In the genomic region with DNA sequence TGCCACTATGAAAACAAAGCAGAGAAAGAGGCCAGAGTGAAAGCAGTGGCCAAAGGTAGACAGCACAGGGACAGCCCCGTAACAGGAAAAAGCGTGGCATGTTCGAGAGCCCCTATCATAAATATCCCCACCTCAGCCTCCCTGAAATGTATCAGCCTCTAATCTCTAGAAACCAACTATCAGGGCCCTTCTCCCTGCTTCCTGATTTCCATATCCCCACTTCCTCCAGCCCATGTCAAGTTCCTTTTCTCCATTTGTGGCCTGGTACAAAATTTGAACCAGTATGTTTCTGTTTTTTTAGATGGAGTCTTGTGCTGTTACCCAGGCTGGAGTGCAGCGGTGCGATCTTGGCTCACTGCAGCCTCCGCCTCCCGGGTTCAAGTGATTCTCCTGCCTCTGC, we compare ENCODE assay signal across 37 cellular contexts. TPM values are rescaled to one million over a fixed set of nuclear protein-coding genes. Genes with fewer than 3 reads are reported as not detected.
"Had no signal": no experiment of that assay in that cellular context is flagged by ENCODE, and none has a peak within 500 bp of the region (broad histone marks: within the 10 kb centered on the region; RNA-seq: fewer than 3 reads in every experiment).

No MANE protein-coding gene starts in this region.

- H3K27me3 Mint-ChIP-seq: activated CD4-positive, alpha-beta memory T cell treated with anti-CD3 and anti-CD28 coated beads for 36 hours; activated naive CD8-positive, alpha-beta T cell treated with anti-CD3 and anti-CD28 coated beads for 36 hours; stimulated activated memory B cell treated with anti-CD40 and anti-IgM and Interleukin-4, amounts not matched to agents 10 μg/mL and 1 μg/mL and 100 μg/mL, for 72 hours; stimulated activated naive CD8-positive, alpha-beta T cell treated with anti-CD3 and anti-CD28 coated beads, Interleukin-15, amount 100 ng/mL, for 72 hours had no signal

- H3K9me3 Mint-ChIP-seq: activated CD4-positive, alpha-beta memory T cell treated with anti-CD3 and anti-CD28 coated beads for 36 hours; activated naive CD4-positive, alpha-beta T cell treated with anti-CD3 and anti-CD28 coated beads for 36 hours; activated naive CD8-positive, alpha-beta T cell treated with anti-CD3 and anti-CD28 coated beads for 36 hours; activated T-helper 1 cell treated with anti-CD3 and anti-CD28 coated beads, Interleukin-12 subunit alpha, Interleukin-12 subunit beta, Interleukin-2, Interleukin-4 antibody, amounts not matched to agents 30 ng/mL and 10 ng/mL and 1 ng/mL, durations not matched to agents 14 hours and 24 hours and 36 hours; natural killer cell; neural progenitor cell; stimulated activated memory B cell treated with anti-CD40 and anti-IgM and Interleukin-4, amounts not matched to agents 10 μg/mL and 1 μg/mL and 100 μg/mL, for 72 hours; stimulated activated naive CD8-positive, alpha-beta T cell treated with anti-CD3 and anti-CD28 coated beads, Interleukin-15, amount 100 ng/mL, for 72 hours had no signal

- FAIRE-seq: endometrium, frontal cortex, islet of Langerhans, small intestine had no signal

- H3K4me3 Mint-ChIP-seq: activated CD4-positive, alpha-beta memory T cell treated with anti-CD3 and anti-CD28 coated beads for 36 hours; activated naive CD4-positive, alpha-beta T cell treated with anti-CD3 and anti-CD28 coated beads for 36 hours; activated naive CD8-positive, alpha-beta T cell treated with anti-CD3 and anti-CD28 coated beads for 36 hours; activated T-helper 1 cell treated with anti-CD3 and anti-CD28 coated beads, Interleukin-12 subunit alpha, Interleukin-12 subunit beta, Interleukin-2, Interleukin-4 antibody, amounts not matched to agents 30 ng/mL and 10 ng/mL and 1 ng/mL, durations not matched to agents 14 hours and 24 hours and 36 hours; natural killer cell; neural progenitor cell; stimulated activated memory B cell treated with anti-CD40 and anti-IgM and Interleukin-4, amounts not matched to agents 10 μg/mL and 1 μg/mL and 100 μg/mL, for 72 hours; stimulated activated naive CD8-positive, alpha-beta T cell treated with anti-CD3 and anti-CD28 coated beads, Interleukin-15, amount 100 ng/mL, for 72 hours had no signal

- H3K4me1 Mint-ChIP-seq: activated naive CD8-positive, alpha-beta T cell treated with anti-CD3 and anti-CD28 coated beads for 36 hours; natural killer cell; neural progenitor cell; stimulated activated memory B cell treated with anti-CD40 and anti-IgM and Interleukin-4, amounts not matched to agents 10 μg/mL and 1 μg/mL and 100 μg/mL, for 72 hours; stimulated activated naive CD8-positive, alpha-beta T cell treated with anti-CD3 and anti-CD28 coated beads, Interleukin-15, amount 100 ng/mL, for 72 hours had no signal

- H3K27ac Mint-ChIP-seq: activated CD4-positive, alpha-beta memory T cell treated with anti-CD3 and anti-CD28 coated beads for 36 hours; activated naive CD4-positive, alpha-beta T cell treated with anti-CD3 and anti-CD28 coated beads for 36 hours; activated naive CD8-positive, alpha-beta T cell treated with anti-CD3 and anti-CD28 coated beads for 36 hours; activated T-helper 1 cell treated with anti-CD3 and anti-CD28 coated beads, Interleukin-12 subunit alpha, Interleukin-12 subunit beta, Interleukin-2, Interleukin-4 antibody, amounts not matched to agents 30 ng/mL and 10 ng/mL and 1 ng/mL, durations not matched to agents 14 hours and 24 hours and 36 hours; natural killer cell; neural progenitor cell; stimulated activated memory B cell treated with anti-CD40 and anti-IgM and Interleukin-4, amounts not matched to agents 10 μg/mL and 1 μg/mL and 100 μg/mL, for 72 hours; stimulated activated naive CD8-positive, alpha-beta T cell treated with anti-CD3 and anti-CD28 coated beads, Interleukin-15, amount 100 ng/mL, for 72 hours had no signal

- DNase-seq: activated CD4-positive, alpha-beta memory T cell treated with anti-CD3 and anti-CD28 coated beads for 36 hours; activated CD4-positive, alpha-beta T cell treated with anti-CD3 and anti-CD28 coated beads for 48 hours; activated CD8-positive, alpha-beta memory T cell treated with anti-CD3 and anti-CD28 coated beads, Interleukin-2, amount 50 U/mL, for 4 hours; activated effector memory CD4-positive, alpha-beta T cell treated with anti-CD3 and anti-CD28 coated beads, Interleukin-2, amount 50 U/mL, for 16 hours; activated naive CD4-positive, alpha-beta T cell treated with anti-CD3 and anti-CD28 coated beads for 36 hours; activated naive CD8-positive, alpha-beta T cell treated with anti-CD3 and anti-CD28 coated beads for 36 hours; activated T-cell treated with anti-CD3 and anti-CD28 coated beads, Interleukin-2, amount 50 U/mL, for 1 hour; adrenal gland; aorta; body of pancreas; cerebellar nuclear complex; colonic mucosa; effector CD8-positive, alpha-beta T cell; left lung; lower lobe of right lung; mesenchymal stem cell; natural killer cell; occipital lobe; psoas muscle; sigmoid colon; small intestine; stimulated activated CD4-positive, alpha-beta T cell treated with anti-CD3 and anti-CD28 coated beads, Interleukin-4, amount 100 ng/mL, for 4 hours; stimulated activated CD8-positive, alpha-beta memory T cell treated with anti-CD3 and anti-CD28 coated beads, Interleukin-4, amount 100 ng/mL, for 48 hours; stimulated activated naive CD8-positive, alpha-beta T cell treated with anti-CD3 and anti-CD28 coated beads, Interleukin-15, amount 100 ng/mL, for 72 hours; substantia nigra; T-helper 9 cell; thyroid gland; upper lobe of left lung; WERI-Rb-1 had no signal

- H3K36me3 Mint-ChIP-seq: activated CD4-positive, alpha-beta memory T cell treated with anti-CD3 and anti-CD28 coated beads for 36 hours; activated naive CD8-positive, alpha-beta T cell treated with anti-CD3 and anti-CD28 coated beads for 36 hours; natural killer cell; neural progenitor cell; stimulated activated memory B cell treated with anti-CD40 and anti-IgM and Interleukin-4, amounts not matched to agents 10 μg/mL and 1 μg/mL and 100 μg/mL, for 72 hours had no signal

RNA-seq across cellular contexts. Expression of a gene that starts 16.9 kb away (rescaled TPM):
- total RNA-seq: mononuclear cell, vagina had no signal
